ENCODE assay signal across 17 cellular contexts in genomic region chr6:13700232-13700631, GRCh38. TPM values are rescaled to one million over a fixed set of nuclear protein-coding genes. Genes with fewer than 3 reads are reported as not detected.
DNase-seq lines count a peak whose midpoint lies in the region; ATAC-seq and TF ChIP-seq lines count a peak whose summit lies in the region.
"Had no signal": no experiment of that assay in that cellular context is flagged by ENCODE, and none has a peak within 500 bp of the region (broad histone marks: within the 10 kb centered on the region; RNA-seq: fewer than 3 reads in every experiment).

No MANE protein-coding gene starts in this region.

- no peak overlapping the region for H3K27ac Mint-ChIP-seq in activated CD4-positive, alpha-beta T cell treated with anti-CD3 and anti-CD28 coated beads, Interleukin-2, amount 10 ng/mL, durations not matched to agents 24 days and 14 days
- peak overlapping the region; percentile 34 for H3K27ac Mint-ChIP-seq in CD8-positive, alpha-beta T cell
- peak overlapping the region in 8 of 9 donors; percentile 32 to 86 (median 62) for H3K27ac Mint-ChIP-seq in naive thymus-derived CD4-positive, alpha-beta T cell

- H3K36me3 ChIP-seq in CD8-positive, alpha-beta T cell (ENCODE audit: insufficient read depth, low read length) = no peaks in the 10 kb centered on the region
- peaks cover 25% of the 10 kb centered on the region for H3K36me3 ChIP-seq in RWPE2 (ENCODE audit: low read depth)
- H3K36me3 ChIP-seq in naive thymus-derived CD4-positive, alpha-beta T cell (ENCODE audit: control insufficient read depth in 2 of 3, insufficient read depth in 3 of 3, low read length in 3 of 3) = peaks cover 0 to 4% (median 0%) of the 10 kb centered on the region in 3 experiments
- H3K36me3 ChIP-seq: thoracic aorta had no signal

- H3K9me3 Mint-ChIP-seq in activated CD4-positive, alpha-beta T cell treated with anti-CD3 and anti-CD28 coated beads, Interleukin-2, amount 10 ng/mL, durations not matched to agents 24 days and 14 days = no peaks in the 10 kb centered on the region
- H3K9me3 Mint-ChIP-seq in CD8-positive, alpha-beta T cell = no peaks in the 10 kb centered on the region
- H3K9me3 Mint-ChIP-seq in naive thymus-derived CD4-positive, alpha-beta T cell = peaks cover 0 to 1% (median 0%) of the 10 kb centered on the region in 11 donors

- CTCF ChIA-PET in CD8-positive, alpha-beta T cell (lab: Charles Lee) = interaction anchor here (1.0 kb wide), 1 partner anchor 9 kb away, joined by 3 read pairs; no protein-coding TSS in a partner anchor
- CTCF ChIA-PET in naive thymus-derived CD4-positive, alpha-beta T cell (lab: Charles Lee) = no interaction called here

- no peak overlapping the region for H3K27ac ChIP-seq in CD8-positive, alpha-beta T cell (ENCODE audit: low read depth, low read length)
- H3K27ac ChIP-seq in RWPE2 (ENCODE audit: poor library complexity, severe bottlenecking) = no peak overlapping the region
- H3K27ac ChIP-seq in naive thymus-derived CD4-positive, alpha-beta T cell (ENCODE audit: low read depth, low read length) = no peak overlapping the region
- H3K27ac ChIP-seq: thoracic aorta had no signal

- peaks cover 35% of the 10 kb centered on the region for H3K4me1 Mint-ChIP-seq in activated CD4-positive, alpha-beta T cell treated with anti-CD3 and anti-CD28 coated beads, Interleukin-2, amount 10 ng/mL, durations not matched to agents 24 days and 14 days
- peaks cover 55% of the 10 kb centered on the region for H3K4me1 Mint-ChIP-seq in CD8-positive, alpha-beta T cell (ENCODE audit: low read depth)
- H3K4me1 Mint-ChIP-seq in naive thymus-derived CD4-positive, alpha-beta T cell = peaks cover 32 to 61% (median 56%) of the 10 kb centered on the region in 7 donors

- H3K36me3 Mint-ChIP-seq in activated CD4-positive, alpha-beta T cell treated with anti-CD3 and anti-CD28 coated beads, Interleukin-2, amount 10 ng/mL, durations not matched to agents 24 days and 14 days (ENCODE audit: low read depth) = peaks cover 22% of the 10 kb centered on the region
- peaks cover 14% of the 10 kb centered on the region for H3K36me3 Mint-ChIP-seq in CD8-positive, alpha-beta T cell
- peaks cover 0 to 19% (median 7%) of the 10 kb centered on the region in 5 donors for H3K36me3 Mint-ChIP-seq in naive thymus-derived CD4-positive, alpha-beta T cell

- H3K27me3 Mint-ChIP-seq in activated CD4-positive, alpha-beta T cell treated with anti-CD3 and anti-CD28 coated beads, Interleukin-2, amount 10 ng/mL, durations not matched to agents 24 days and 14 days = no peaks in the 10 kb centered on the region
- no peaks in the 10 kb centered on the region for H3K27me3 Mint-ChIP-seq in CD8-positive, alpha-beta T cell (ENCODE audit: low read depth)
- H3K27me3 Mint-ChIP-seq in naive thymus-derived CD4-positive, alpha-beta T cell = no peaks in the 10 kb centered on the region

- H3K27me3 ChIP-seq in CD8-positive, alpha-beta T cell (ENCODE audit: insufficient read depth, low read length) = no peaks in the 10 kb centered on the region
- H3K27me3 ChIP-seq in RWPE2 (ENCODE audit: insufficient read depth, poor library complexity, severe bottlenecking) = no peaks in the 10 kb centered on the region
- H3K27me3 ChIP-seq in naive thymus-derived CD4-positive, alpha-beta T cell (ENCODE audit: control insufficient read depth in 2 of 2, insufficient read depth in 2 of 2, low read length in 2 of 2) = no peaks in the 10 kb centered on the region

- no peak for ATAC-seq in CD8-positive, alpha-beta T cell
- ATAC-seq in RWPE2 (ENCODE audit: low read depth) = 0 out of 3 replicates have a peak, but pooled peaks have one; percentile 14
- ATAC-seq in naive thymus-derived CD4-positive, alpha-beta T cell = no peak
- no peak for ATAC-seq in GM18868 (IDR thresholded peaks at IDR 0.05; ENCODE audit: unreplicated experiment)

- H3K9me3 ChIP-seq in CD8-positive, alpha-beta T cell (ENCODE audit: low read length) = no peaks in the 10 kb centered on the region
- no peaks in the 10 kb centered on the region for H3K9me3 ChIP-seq in RWPE2 (ENCODE audit: severe bottlenecking)
- H3K9me3 ChIP-seq in naive thymus-derived CD4-positive, alpha-beta T cell (ENCODE audit: control insufficient read depth in 2 of 3, low read length in 3 of 3) = no peaks in the 10 kb centered on the region
- H3K9me3 ChIP-seq: thoracic aorta had no signal

- H3K4me3 ChIP-seq in CD8-positive, alpha-beta T cell (ENCODE audit: low read depth, low read length) = no peak overlapping the region
- H3K4me3 ChIP-seq in RWPE2 (ENCODE audit: severe bottlenecking) = no peak overlapping the region
- H3K4me3 ChIP-seq in naive thymus-derived CD4-positive, alpha-beta T cell (ENCODE audit: low read length) = no peak overlapping the region
- H3K4me3 ChIP-seq: thoracic aorta had no signal

- intact Hi-C loops in activated CD4-positive, alpha-beta T cell treated with anti-CD3 and anti-CD28 coated beads, Interleukin-2, amount 10 ng/mL, durations not matched to agents 24 days and 14 days (cut with micrococcal nuclease) = no loop called here
- intact Hi-C loops in CD8-positive, alpha-beta T cell (cut with DNase I, micrococcal nuclease) = no loop called here
- intact Hi-C loops in naive thymus-derived CD4-positive, alpha-beta T cell (cut with micrococcal nuclease) = no loop called here

- no peak for TF ChIP-seq CTCF in CD8-positive, alpha-beta T cell (IDR thresholded peaks at IDR 0.05)
- no peak for TF ChIP-seq CTCF in RWPE2 (IDR thresholded peaks at IDR 0.05; ENCODE audit: poor library complexity, severe bottlenecking)

- POLR2A ChIA-PET in CD8-positive, alpha-beta T cell (lab: Charles Lee) = interaction anchor here (1.2 kb wide), 1 partner anchor 9 kb away, joined by 3 read pairs; no protein-coding TSS in a partner anchor
- POLR2A ChIA-PET in naive thymus-derived CD4-positive, alpha-beta T cell (lab: Charles Lee) = interaction anchor here (0.7 to 2.1 kb wide), 6 partner anchors 10 to 178 kb away, joined by 3 to 10 read pairs (median 4); partner anchors contain the start of gene SIRT5

- peaks cover 59% of the 10 kb centered on the region for H3K4me1 ChIP-seq in CD8-positive, alpha-beta T cell (ENCODE audit: insufficient read depth, low read length)
- H3K4me1 ChIP-seq in RWPE2 (ENCODE audit: insufficient read depth, poor library complexity, severe bottlenecking) = peaks cover 8% of the 10 kb centered on the region
- peaks cover 29 to 48% of the 10 kb centered on the region in 2 donors for H3K4me1 ChIP-seq in naive thymus-derived CD4-positive, alpha-beta T cell (ENCODE audit: control insufficient read depth in 2 of 2, insufficient read depth in 2 of 2, low read length in 2 of 2)

- H3K4me3 Mint-ChIP-seq in activated CD4-positive, alpha-beta T cell treated with anti-CD3 and anti-CD28 coated beads, Interleukin-2, amount 10 ng/mL, durations not matched to agents 24 days and 14 days = no peak overlapping the region
- H3K4me3 Mint-ChIP-seq in CD8-positive, alpha-beta T cell = no peak overlapping the region
- peak overlapping the region in 7 of 10 donors; percentile 0 to 46 (median 22) for H3K4me3 Mint-ChIP-seq in naive thymus-derived CD4-positive, alpha-beta T cell

- peak; percentile 46 for DNase-seq in activated CD4-positive, alpha-beta T cell treated with anti-CD3 and anti-CD28 coated beads, Interleukin-2, amount 10 ng/mL, durations not matched to agents 24 days and 14 days
- DNase-seq in activated CD4-positive, alpha-beta T cell treated with anti-CD3 and anti-CD28 coated beads for 4 hours = no peak
- no peak for DNase-seq in CD8-positive, alpha-beta T cell
- DNase-seq in RWPE2 (ENCODE audit: low spot score) (no peak), SIG-M5 treated with dmso at 0.1 percent for 504 hours (lab: John Stamatoyannopoulos, UW; ENCODE audit: unreplicated experiment) (no peak), NCI-H526 (lab: John Stamatoyannopoulos, UW) (no peak)
- no peak for DNase-seq in naive thymus-derived CD4-positive, alpha-beta T cell
- DNase-seq: ACHN; activated T-cell treated with anti-CD3 and anti-CD28 coated beads, Interleukin-2, amount 50 U/mL, for 1 hour; dermis blood vessel endothelial cell; GOT3; mesenchymal stem cell; MM.1S; NCI-H187 treated with DMSO at 0.1 percent for 48 hours; NK-92 treated with Interleukin-12 subunit alpha and Interleukin-12 subunit beta, amount 100 ng/mL, for 24 hours had no signal

RNA-seq across cellular contexts. Expression of gene RANBP9, which starts 11.4 kb away (rescaled TPM):
- 52.6 and 56.2 TPM in 2 replicates for total RNA-seq in activated CD4-positive, alpha-beta T cell treated with anti-CD3 and anti-CD28 coated beads, Interleukin-2, amount 10 ng/mL, durations not matched to agents 24 days and 14 days
- 10 to 100 TPM; 79.1 to 81.9 TPM for total RNA-seq in CD8-positive, alpha-beta T cell
- total RNA-seq in naive thymus-derived CD4-positive, alpha-beta T cell = 10 to 100 TPM; 45.4 to 56.9 (median 49.2) TPM
- polyA plus RNA-seq in naive thymus-derived CD4-positive, alpha-beta T cell = 1 to 10 TPM; 2.7 to 3.5 TPM

Comparison
In these comparisons a context has a peak if more than half of its experiments do, and no peak if none do; other contexts are left out.
1. H3K4me3 Mint-ChIP-seq: peak in naive thymus-derived CD4-positive, alpha-beta T cell (7 of 10); none in activated CD4-positive, alpha-beta T cell treated with anti-CD3 and anti-CD28 coated beads, Interleukin-2, amount 10 ng/mL, durations not matched to agents 24 days and 14 days (single experiment) and CD8-positive, alpha-beta T cell (single experiment).